In genomic region chrX:41095174-41095573, GRCh38 we compare ENCODE assay signal across 17 cellular contexts. TPM values are rescaled to one million over a fixed set of nuclear protein-coding genes. Genes with fewer than 3 reads are reported as not detected.
A peak's percentile ranks its signal among the peaks of the same experiment; 100 is the strongest.
DNase-seq lines count a peak whose midpoint lies in the region; ATAC-seq and TF ChIP-seq lines count a peak whose summit lies in the region.
"Had no signal": no experiment of that assay in that cellular context is flagged by ENCODE, and none has a peak within 500 bp of the region (broad histone marks: within the 10 kb centered on the region; RNA-seq: fewer than 3 reads in every experiment).

No MANE protein-coding gene starts in this region.

- H3K4me1 ChIP-seq in iPS-15b (ENCODE audit: control insufficient read depth, insufficient read depth, low read length) (peaks cover 30% of the 10 kb centered on the region), thoracic aorta (ENCODE audit: control insufficient read depth in 1 of 2, low read depth in 2 of 2) (peaks cover 18 to 51% of the 10 kb centered on the region in 2 donors)

- H3K4me1 Mint-ChIP-seq in activated naive CD4-positive, alpha-beta T cell treated with anti-CD3 and anti-CD28 coated beads for 36 hours (ENCODE audit: low read depth) = peaks cover 78% of the 10 kb centered on the region
- peaks cover 73% of the 10 kb centered on the region for H3K4me1 Mint-ChIP-seq in activated B cell treated with CpG ODN at 0.5 μM for 24 hours

- TF ChIP-seq CTCF in activated B cell treated with CpG ODN at 0.5 μM for 24 hours (IDR thresholded peaks at IDR 0.05) (no peak), thoracic aorta (IDR thresholded peaks at IDR 0.05) (no peak)

- H3K27ac Mint-ChIP-seq in activated naive CD4-positive, alpha-beta T cell treated with anti-CD3 and anti-CD28 coated beads for 36 hours = peak overlapping the region; percentile 9
- H3K27ac Mint-ChIP-seq in activated B cell treated with CpG ODN at 0.5 μM for 24 hours = no peak overlapping the region
- H3K27ac Mint-ChIP-seq: stimulated activated naive B cell treated with anti-CD40 and anti-IgM and Interleukin-4, amounts not matched to agents 10 μg/mL and 1 μg/mL and 100 μg/mL, for 72 hours had no signal

- H3K9ac ChIP-seq in iPS-15b (ENCODE audit: low read depth, low read length) = peak overlapping the region; percentile 65

- H3K36me3 ChIP-seq in iPS-15b (ENCODE audit: control insufficient read depth, insufficient read depth, low read length) = peaks cover 5% of the 10 kb centered on the region
- no peaks in the 10 kb centered on the region for H3K36me3 ChIP-seq in thoracic aorta
- H3K36me3 ChIP-seq: pancreas had no signal

- POLR2A ChIA-PET in activated B cell treated with CpG ODN at 0.5 μM for 24 hours (lab: Charles Lee) = interaction anchor here (1.6 kb wide), 1 partner anchor 22 kb away, joined by 3 read pairs; no protein-coding TSS in a partner anchor

- CTCF ChIA-PET in activated naive CD4-positive, alpha-beta T cell treated with anti-CD3 and anti-CD28 coated beads for 36 hours (lab: Charles Lee) = no interaction called here
- CTCF ChIA-PET in activated B cell treated with CpG ODN at 0.5 μM for 24 hours (lab: Charles Lee) = no interaction called here

- H3K9me3 ChIP-seq in iPS-15b (ENCODE audit: control insufficient read depth, insufficient read depth, low read length) (no peaks in the 10 kb centered on the region), thoracic aorta (no peaks in the 10 kb centered on the region)
- H3K9me3 ChIP-seq: pancreas had no signal

- H3K27me3 Mint-ChIP-seq in activated naive CD4-positive, alpha-beta T cell treated with anti-CD3 and anti-CD28 coated beads for 36 hours (ENCODE audit: low read depth) = no peaks in the 10 kb centered on the region
- no peaks in the 10 kb centered on the region for H3K27me3 Mint-ChIP-seq in activated B cell treated with CpG ODN at 0.5 μM for 24 hours
- H3K27me3 Mint-ChIP-seq: stimulated activated naive B cell treated with anti-CD40 and anti-IgM and Interleukin-4, amounts not matched to agents 10 μg/mL and 1 μg/mL and 100 μg/mL, for 72 hours had no signal

- H3K4me3 Mint-ChIP-seq in activated naive CD4-positive, alpha-beta T cell treated with anti-CD3 and anti-CD28 coated beads for 36 hours = no peak overlapping the region
- H3K4me3 Mint-ChIP-seq in activated B cell treated with CpG ODN at 0.5 μM for 24 hours = peak overlapping the region; percentile 2

- intact Hi-C loops in activated naive CD4-positive, alpha-beta T cell treated with anti-CD3 and anti-CD28 coated beads for 36 hours (cut with micrococcal nuclease) = no loop called here
- intact Hi-C loops in activated B cell treated with CpG ODN at 0.5 μM for 24 hours (cut with micrococcal nuclease) = no loop called here

- no peaks in the 10 kb centered on the region for H3K27me3 ChIP-seq in iPS-15b (ENCODE audit: control insufficient read depth, insufficient read depth, low read length)
- H3K27me3 ChIP-seq in thoracic aorta (replicated peaks; ENCODE audit: insufficient read depth) = no peaks in the 10 kb centered on the region
- H3K27me3 ChIP-seq: pancreas had no signal

- H3K4me3 ChIP-seq in iPS-15b (ENCODE audit: low read depth, low read length) (peak overlapping the region; percentile 55), thoracic aorta (peak overlapping the region; percentile 9)
- H3K4me3 ChIP-seq: pancreas, SK-N-MC, skin epidermis had no signal

- no peaks in the 10 kb centered on the region for H3K9me3 Mint-ChIP-seq in activated naive CD4-positive, alpha-beta T cell treated with anti-CD3 and anti-CD28 coated beads for 36 hours
- H3K9me3 Mint-ChIP-seq in activated B cell treated with CpG ODN at 0.5 μM for 24 hours = no peaks in the 10 kb centered on the region
- H3K9me3 Mint-ChIP-seq: stimulated activated naive B cell treated with anti-CD40 and anti-IgM and Interleukin-4, amounts not matched to agents 10 μg/mL and 1 μg/mL and 100 μg/mL, for 72 hours had no signal

- H3K27ac ChIP-seq in thoracic aorta = no peak overlapping the region
- H3K27ac ChIP-seq: pancreas, SK-N-MC, skin epidermis had no signal

- ATAC-seq in activated B cell treated with CpG ODN at 0.5 μM for 24 hours (ENCODE audit: low read depth) (no peak), thoracic aorta (ENCODE audit: insufficient number of reproducible peaks, low FRiP score, low read depth) (no peak), HG03378 (IDR thresholded peaks at IDR 0.05; ENCODE audit: unreplicated experiment) (no peak)

- peaks cover 1% of the 10 kb centered on the region for H3K36me3 Mint-ChIP-seq in activated naive CD4-positive, alpha-beta T cell treated with anti-CD3 and anti-CD28 coated beads for 36 hours (ENCODE audit: low read depth)
- peaks cover 9% of the 10 kb centered on the region for H3K36me3 Mint-ChIP-seq in activated B cell treated with CpG ODN at 0.5 μM for 24 hours (ENCODE audit: low read depth)

- DNase-seq in activated naive CD4-positive, alpha-beta T cell treated with anti-CD3 and anti-CD28 coated beads for 36 hours = no peak
- DNase-seq in activated naive CD4-positive, alpha-beta T cell treated with anti-CD3 and anti-CD28 coated beads, Interleukin-2, amount 50 U/mL, for 16 hours = no peak
- DNase-seq in activated B cell treated with CpG ODN at 0.5 μM for 24 hours = no peak
- no peak for DNase-seq in thoracic aorta (ENCODE audit: low spot score)
- DNase-seq in medulla oblongata (ENCODE audit: extremely low spot score) = no peak
- no peak for DNase-seq in NCI-H1092 (lab: John Stamatoyannopoulos, UW)
- DNase-seq: COR-L47; H7; islet precursor cell; NCI-H2029 treated with DMSO at 0.1 percent for 48 hours; NCI-H526; pancreas; stimulated activated naive B cell treated with anti-CD40 and anti-IgM and Interleukin-4, amounts not matched to agents 10 μg/mL and 1 μg/mL and 100 μg/mL, for 72 hours had no signal

RNA-seq across cellular contexts. Expression of gene USP9X, which starts 9.9 kb away (rescaled TPM):
- 10 to 100 TPM; 60.0 to 63.4 TPM for total RNA-seq in activated naive CD4-positive, alpha-beta T cell treated with anti-CD3 and anti-CD28 coated beads for 36 hours
- total RNA-seq in activated B cell treated with CpG ODN at 0.5 μM for 24 hours (58.9 and 68.3 TPM in 2 replicates), thoracic aorta (10 to 100 TPM; 81.4 to 87.8 TPM)
